In the genomic region with DNA sequence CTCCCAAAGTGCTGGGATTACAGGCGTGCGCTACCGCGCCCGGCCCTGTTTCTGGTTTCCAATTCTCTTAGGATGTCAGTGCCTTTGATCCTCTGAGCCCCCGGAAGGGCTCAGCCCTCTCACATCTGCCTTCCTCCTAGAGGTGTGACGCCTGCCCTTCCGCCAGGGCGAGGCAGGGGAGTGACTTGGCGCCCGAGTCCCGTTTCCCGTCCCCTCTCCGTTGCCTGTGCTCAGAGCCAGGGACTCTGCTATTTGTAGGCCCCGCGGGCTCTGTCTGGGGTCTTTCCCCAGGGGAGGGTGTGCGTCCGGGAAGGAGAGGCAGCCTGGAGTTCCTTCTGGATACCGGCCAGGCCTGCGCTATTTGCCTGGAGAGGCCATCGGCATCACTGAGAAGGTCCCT, we compare ENCODE assay signal across 7 cellular contexts.
DNase-seq lines count a peak whose midpoint lies in the region; ATAC-seq and TF ChIP-seq lines count a peak whose summit lies in the region.

No MANE protein-coding gene starts in this region.

- peaks cover 6% of the 10 kb centered on the region for H3K9me3 Mint-ChIP-seq in activated T-cell treated with anti-CD3 and anti-CD28 coated beads, Interleukin-2, amount 50 U/mL, for 4 hours
- H3K9me3 Mint-ChIP-seq in stimulated activated effector memory CD8-positive, alpha-beta T cell treated with anti-CD3 and anti-CD28 coated beads, Interleukin-12 subunit alpha, Interleukin-12 subunit beta, amount 100 ng/mL, for 72 hours, result peaks cover 3% of the 10 kb centered on the region

- H3K36me3 ChIP-seq in SK-N-SH (replicated peaks in 1 of 2; ENCODE audit: control insufficient read depth in 1 of 2, insufficient read depth in 2 of 2, low read length in 1 of 2), result no peaks in the 10 kb centered on the region

- H3K4me1 Mint-ChIP-seq in activated T-cell treated with anti-CD3 and anti-CD28 coated beads, Interleukin-2, amount 50 U/mL, for 4 hours (ENCODE audit: low read depth), result peaks cover 49% of the 10 kb centered on the region
- peaks cover 55% of the 10 kb centered on the region for H3K4me1 Mint-ChIP-seq in stimulated activated effector memory CD8-positive, alpha-beta T cell treated with anti-CD3 and anti-CD28 coated beads, Interleukin-12 subunit alpha, Interleukin-12 subunit beta, amount 100 ng/mL, for 72 hours

- peaks cover 0 to 7% of the 10 kb centered on the region in 2 experiments; a peak in 1 of 4 replicates for H3K4me1 ChIP-seq in SK-N-SH (ENCODE audit: control insufficient read depth in 1 of 2, insufficient read depth in 2 of 2, low read depth in 1 of 2, low read length in 1 of 2)

- H4K20me1 ChIP-seq in SK-N-SH (ENCODE audit: insufficient read depth), result no peaks in the 10 kb centered on the region

- POLR2A ChIA-PET in SK-N-SH (lab: Yijun Ruan, JAX), result interaction anchor here (0.7 kb wide), 1 partner anchor 203 kb away, joined by 3 read pairs; no protein-coding TSS in a partner anchor

- H3K9me3 ChIP-seq in SK-N-SH, result no peaks in the 10 kb centered on the region

- no peaks in the 10 kb centered on the region for H3K36me3 Mint-ChIP-seq in activated T-cell treated with anti-CD3 and anti-CD28 coated beads, Interleukin-2, amount 50 U/mL, for 4 hours (ENCODE audit: insufficient read depth)
- no peaks in the 10 kb centered on the region for H3K36me3 Mint-ChIP-seq in stimulated activated effector memory CD8-positive, alpha-beta T cell treated with anti-CD3 and anti-CD28 coated beads, Interleukin-12 subunit alpha, Interleukin-12 subunit beta, amount 100 ng/mL, for 72 hours

- no peak overlapping the region for H3K9ac ChIP-seq in SK-N-SH

- TF ChIP-seq CTCF in SK-N-SH (IDR thresholded peaks at IDR 0.05), result no peak

- no peaks in the 10 kb centered on the region for H3K79me2 ChIP-seq in SK-N-SH (ENCODE audit: insufficient read depth)

- H3K27me3 ChIP-seq in SK-N-SH (ENCODE audit: insufficient read depth), result no peaks in the 10 kb centered on the region

- no peak overlapping the region for H3K4me2 ChIP-seq in SK-N-SH

- no peaks in the 10 kb centered on the region for H3K27me3 Mint-ChIP-seq in activated T-cell treated with anti-CD3 and anti-CD28 coated beads, Interleukin-2, amount 50 U/mL, for 4 hours (ENCODE audit: low read depth)

- peak overlapping the region; percentile 94 for H3K27ac Mint-ChIP-seq in stimulated activated effector memory CD8-positive, alpha-beta T cell treated with anti-CD3 and anti-CD28 coated beads, Interleukin-12 subunit alpha, Interleukin-12 subunit beta, amount 100 ng/mL, for 72 hours

- no peaks in the 10 kb centered on the region for H3F3A ChIP-seq in SK-N-SH (replicated peaks; ENCODE audit: insufficient read depth)

- H3K4me3 Mint-ChIP-seq in activated T-cell treated with anti-CD3 and anti-CD28 coated beads, Interleukin-2, amount 50 U/mL, for 4 hours, result peak overlapping the region; percentile 77
- H3K4me3 Mint-ChIP-seq in stimulated activated effector memory CD8-positive, alpha-beta T cell treated with anti-CD3 and anti-CD28 coated beads, Interleukin-12 subunit alpha, Interleukin-12 subunit beta, amount 100 ng/mL, for 72 hours, result peak overlapping the region; percentile 75

- H3K27ac ChIP-seq in SK-N-SH (ENCODE audit: low read depth in 2 of 2, low read length in 1 of 2), result no peak overlapping the region

- no peak for TF ChIP-seq RAD21 in SK-N-SH (IDR thresholded peaks at IDR 0.05; ENCODE audit: low read length)

- H3K4me3 ChIP-seq in SK-N-SH (ENCODE audit: low read depth in 2 of 2, low read length in 1 of 2), result no peak overlapping the region

- ATAC-seq in HG03378 (IDR thresholded peaks at IDR 0.05; ENCODE audit: unreplicated experiment) (peak; percentile 47), left cardiac atrium (peak; percentile 85 to 91)
- peak; percentile 74 to 79 for ATAC-seq in activated T-cell treated with anti-CD3 and anti-CD28 coated beads, Interleukin-2, amount 50 U/mL, for 4 hours
- peak; percentile 67 for ATAC-seq in stimulated activated effector memory CD8-positive, alpha-beta T cell treated with anti-CD3 and anti-CD28 coated beads, Interleukin-12 subunit alpha, Interleukin-12 subunit beta, amount 100 ng/mL, for 72 hours

- H2AFZ ChIP-seq in SK-N-SH (ENCODE audit: low read depth), result no peak overlapping the region

- 77% methylated on average over 21 of the region's 21 CpGs for WGBS in SK-N-SH (ENCODE audit: low lambda C conversion rate)

- intact Hi-C loops in left cardiac atrium (cut with DNase I), result no loop called here

- CTCF ChIA-PET in SK-N-SH (lab: Yijun Ruan, JAX), result no interaction called here

- H3K9me2 ChIP-seq in SK-N-SH, result no peaks in the 10 kb centered on the region

- no peak for TF ChIP-seq EP300 in SK-N-SH (IDR thresholded peaks at IDR 0.05; ENCODE audit: borderline replicate concordance in 1 of 2, low read depth in 1 of 2, low read length in 1 of 2)

- DNase-seq in activated T-cell treated with anti-CD3 and anti-CD28 coated beads, Interleukin-2, amount 50 U/mL, for 4 hours, result peak; percentile 44
- DNase-seq in left cardiac atrium (peak; percentile 85), NCI-H1417 (lab: John Stamatoyannopoulos, UW) (no peak), inferior parietal cortex (ENCODE audit: extremely low spot score) (no peak), SK-N-SH (no peak)
- DNase-seq in stimulated activated effector memory CD8-positive, alpha-beta T cell treated with anti-CD3 and anti-CD28 coated beads, Interleukin-12 subunit alpha, Interleukin-12 subunit beta, amount 100 ng/mL, for 72 hours (ENCODE audit: low spot score in 2 of 2), result peak in 1 of 2 donors; percentile 76

TF ChIP-seq in SK-N-SH, 30 proteins besides CTCF, POLR2A, EP300 and RAD21:
- TF ChIP-seq NFIC (IDR thresholded peaks at IDR 0.05; ENCODE audit: borderline replicate concordance) (no peak), ELF1 (IDR thresholded peaks at IDR 0.05) (no peak), IRF3 (IDR thresholded peaks at IDR 0.05; ENCODE audit: low read depth, low read length) (no peak)

Comparison
In these comparisons a context has a peak if more than half of its experiments do, and no peak if none do; other contexts are left out.
1. DNase-seq: peak in activated T-cell treated with anti-CD3 and anti-CD28 coated beads, Interleukin-2, amount 50 U/mL, for 4 hours (single experiment) and left cardiac atrium (single experiment); none in NCI-H1417 (0 of 3), inferior parietal cortex (single experiment) and SK-N-SH (single experiment).
2. Peak in every context shown above with its lines, with median percentiles within 50 percentile points of each other: ATAC-seq.